In genomic region chr11:95231126-95231880, GRCh38 we compare ENCODE assay signal across 8 cellular contexts.
DNase-seq lines count a peak whose midpoint lies in the region; ATAC-seq lines count a peak whose summit lies in the region.

Gene SESN3 (minus strand): TSS chr11:95231202. CDS start chr11:95230860, 342 bp downstream.

- peak; percentile 92 for ATAC-seq in GM19023 (IDR thresholded peaks at IDR 0.05; ENCODE audit: unreplicated experiment)
- ATAC-seq in HG03196 (IDR thresholded peaks at IDR 0.05; ENCODE audit: unreplicated experiment): peak; percentile 96

- DNase-seq in AG08396 (ENCODE audit: low spot score): peak; percentile 95
- DNase-seq in NCI-H345 (lab: John Stamatoyannopoulos, UW): peak; percentile 100
- peak; percentile 96 to 98 (median 97) for DNase-seq in activated CD4-positive, CD25-positive, alpha-beta regulatory T cell (lab: John Stamatoyannopoulos, UW)
- peak; percentile 99 for DNase-seq in central memory CD4-positive, alpha-beta T cell
- DNase-seq in inferior parietal cortex (ENCODE audit: extremely low spot score): peak; percentile 97
- DNase-seq in smooth muscle cell of the brain vasculature (ENCODE audit: low read depth, low spot score): peak; percentile 98

Comparison
In these comparisons a context has a peak if more than half of its experiments do, and no peak if none do; other contexts are left out.
1. Peak in every context shown above with its lines: DNase-seq and ATAC-seq.